Comparison of ENCODE assay signal across 28 cellular contexts in genomic region chr16:80913397-80913796, GRCh38.
"Had no signal": no experiment of that assay in that cellular context is flagged by ENCODE, and none has a peak within 500 bp of the region (broad histone marks: within the 10 kb centered on the region; RNA-seq: fewer than 3 reads in every experiment).

No MANE protein-coding gene starts in this region.

- H2AFZ ChIP-seq: neural progenitor cell, parathyroid adenoma had no signal

- H3K4me1 ChIP-seq: neural progenitor cell, parathyroid adenoma, psoas muscle, spleen, suprapubic skin, testis, tibial artery, upper lobe of right lung, uterus had no signal

- H3K27ac ChIP-seq: neural progenitor cell, ovary, parathyroid adenoma, psoas muscle, skin epidermis, spleen, suprapubic skin, testis, tibial artery, transverse colon, upper lobe of right lung, uterus had no signal

- H3K4me3 ChIP-seq: neural progenitor cell, ovary, psoas muscle, skin epidermis, smooth muscle cell, spleen, suprapubic skin, testis, tibial artery, transverse colon, upper lobe of right lung, uterus had no signal

- H3K27me3 ChIP-seq: neural progenitor cell, ovary, suprapubic skin, testis, transverse colon, upper lobe of right lung, uterus had no signal

- H3K36me3 ChIP-seq: neural progenitor cell, ovary, spleen, suprapubic skin, tibial artery, transverse colon, upper lobe of right lung, uterus had no signal

- DNase-seq: natural killer cell; occipital lobe; ovary; posterior cingulate gyrus; psoas muscle; right cardiac atrium; spleen; stimulated activated CD4-positive, alpha-beta T cell treated with anti-CD3 and anti-CD28 coated beads, Interleukin-12 subunit alpha, Interleukin-12 subunit beta, amount 100 ng/mL, for 4 hours; stimulated activated CD4-positive, alpha-beta T cell treated with anti-CD3 and anti-CD28 coated beads, Interleukin-1b, Interleukin-23, amount 100 ng/mL, for 48 hours; stimulated activated CD4-positive, alpha-beta T cell treated with anti-CD3 and anti-CD28 coated beads, Interleukin-4, amount 100 ng/mL, for 1 hour; stimulated activated CD4-positive, alpha-beta T cell treated with anti-CD3 and anti-CD28 coated beads, Interleukin-4, amount 100 ng/mL, for 4 hours; stimulated activated CD8-positive, alpha-beta memory T cell treated with anti-CD3 and anti-CD28 coated beads, Interleukin-4, amount 100 ng/mL, for 48 hours; stimulated activated naive CD4-positive, alpha-beta T cell; stimulated activated naive CD8-positive, alpha-beta T cell treated with anti-CD3 and anti-CD28 coated beads, Interleukin-15, amount 100 ng/mL, for 72 hours; stimulated activated naive CD8-positive, alpha-beta T cell treated with anti-CD3 and anti-CD28 coated beads, Interleukin-15, Interleukin-2, amounts not matched to agents 100 U/mL and 50 U/mL, for 24 hours; substantia nigra; testis; tibial artery; transverse colon; upper lobe of right lung; uterus had no signal

- ATAC-seq: natural killer cell; psoas muscle; right cardiac atrium; sciatic nerve; stimulated activated memory B cell treated with anti-CD40 and anti-IgM and Interleukin-4, amounts not matched to agents 10 μg/mL and 1 μg/mL and 100 μg/mL, for 72 hours; stimulated activated naive CD8-positive, alpha-beta T cell treated with anti-CD3 and anti-CD28 coated beads, Interleukin-15, amount 100 ng/mL, for 72 hours; stimulated activated naive CD8-positive, alpha-beta T cell treated with anti-CD3 and anti-CD28 coated beads, Interleukin-15, Interleukin-2, amounts not matched to agents 100 U/mL and 50 U/mL, for 24 hours; upper lobe of right lung had no signal

- H3K9ac ChIP-seq: neural progenitor cell, parathyroid adenoma had no signal

- H3K4me2 ChIP-seq: neural progenitor cell, smooth muscle cell had no signal

- H3K9me3 ChIP-seq: ovary, psoas muscle, suprapubic skin, testis, transverse colon, upper lobe of right lung, uterus had no signal

- H3K79me2 ChIP-seq: parathyroid adenoma had no signal
